18 cellular contexts compared by ENCODE assay signal in the genomic region with DNA sequence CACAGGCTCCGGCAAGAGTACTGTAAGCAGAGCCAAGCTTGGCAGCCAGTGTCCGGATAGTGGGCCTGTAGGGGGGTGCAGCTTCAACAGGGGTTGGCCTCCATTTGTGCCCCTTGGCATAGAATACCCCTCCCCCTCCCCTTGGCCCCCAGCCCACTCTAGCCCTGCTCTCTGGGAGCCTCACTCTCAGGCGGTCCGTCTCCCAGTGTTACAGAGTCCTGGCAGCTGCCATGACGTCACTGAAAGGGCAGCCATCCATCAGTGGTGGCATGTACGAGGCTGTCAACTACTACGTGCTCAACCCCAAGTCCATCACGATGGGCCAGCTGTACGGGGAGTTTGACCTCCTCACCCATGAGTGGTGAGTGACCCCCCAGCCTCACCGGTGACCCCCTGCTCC. TPM values are rescaled to one million over a fixed set of nuclear protein-coding genes. Genes with fewer than 3 reads are reported as not detected.
A peak's percentile ranks its signal among the peaks of the same experiment; 100 is the strongest.
DNase-seq lines count a peak whose midpoint lies in the region; ATAC-seq and FAIRE-seq lines count a peak whose summit lies in the region.
"Had no signal": no experiment of that assay in that cellular context is flagged by ENCODE, and none has a peak within 500 bp of the region (broad histone marks: within the 10 kb centered on the region; RNA-seq: fewer than 3 reads in every experiment).

No MANE protein-coding gene starts in this region.

- H3K4me3 Mint-ChIP-seq in effector memory CD8-positive, alpha-beta T cell, result no peak overlapping the region

- H3K23ac ChIP-seq in neuronal stem cell (ENCODE audit: low read depth, low read length, poor library complexity), result peak overlapping the region; percentile 67

- no peak overlapping the region for H3K4me2 ChIP-seq in neuronal stem cell (ENCODE audit: insufficient read depth, low read length, poor library complexity, severe bottlenecking)
- H3K4me2 ChIP-seq: A549 had no signal

- no CpG with 5 or more reads among the region's 10 CpGs for WGBS in neuronal stem cell (ENCODE audit: extremely low coverage in 2 of 2, insufficient read length in 2 of 2, insufficient replicate concordance in 1 of 2), 2 donors

- peak overlapping the region; percentile 60 for H2BK12ac ChIP-seq in neuronal stem cell (ENCODE audit: low read length)

- H3K79me1 ChIP-seq in neuronal stem cell (ENCODE audit: low read depth, low read length), result no peaks in the 10 kb centered on the region

- no peaks in the 10 kb centered on the region for H3K27me3 Mint-ChIP-seq in effector memory CD8-positive, alpha-beta T cell

- H3K4ac ChIP-seq in neuronal stem cell (ENCODE audit: low read length), result no peak overlapping the region

- H4K8ac ChIP-seq in neuronal stem cell (ENCODE audit: low read depth, low read length), result no peak overlapping the region

- H4K91ac ChIP-seq in neuronal stem cell (ENCODE audit: low read depth, low read length, poor library complexity), result no peak overlapping the region

- H2BK120ac ChIP-seq in neuronal stem cell (ENCODE audit: low read depth, low read length), result no peak overlapping the region

- FAIRE-seq in RCC 7860 (lab: Jason Lieb, UNC), result no peak
- FAIRE-seq: A549, H1 had no signal

- H3K9me3 ChIP-seq in neuronal stem cell (replicated peaks in 1 of 2; ENCODE audit: control insufficient read depth in 2 of 2, insufficient read depth in 1 of 2, low read depth in 1 of 2, low read length in 2 of 2), result no peaks in the 10 kb centered on the region
- H3K9me3 ChIP-seq in skeletal muscle tissue (ENCODE audit: control insufficient read depth in 3 of 3, low read length in 3 of 3), result no peaks in the 10 kb centered on the region
- H3K9me3 ChIP-seq: A549 had no signal

- DNase-seq in SHP77 treated with DMSO at 0.1 percent for 48 hours (lab: John Stamatoyannopoulos, UW) (peak; percentile 54), globus pallidus (ENCODE audit: low spot score) (peak; percentile 89), neuronal stem cell (ENCODE audit: low spot score) (no peak), RCC 7860 (ENCODE audit: low spot score) (no peak)
- no peak for DNase-seq in effector memory CD8-positive, alpha-beta T cell
- DNase-seq: COR-L47, DMS153, KG1, NCI-H1048, NCI-H1436 treated with DMSO at 0.1 percent for 48 hours, NCI-H2029 treated with DMSO at 0.1 percent for 48 hours, NCI-H774, PC-3 had no signal

- peak overlapping the region; percentile 52 for H2BK15ac ChIP-seq in neuronal stem cell (ENCODE audit: low read length)

- peak overlapping the region; percentile 13 for H3K18ac ChIP-seq in neuronal stem cell (ENCODE audit: low read length)

- no peak overlapping the region for H3K4me3 ChIP-seq in neuronal stem cell (ENCODE audit: low read length in 2 of 2)
- no peak overlapping the region for H3K4me3 ChIP-seq in skeletal muscle tissue (ENCODE audit: low read length in 3 of 3)
- H3K4me3 ChIP-seq: A549 had no signal

- H3K27me3 ChIP-seq in neuronal stem cell (ENCODE audit: control insufficient read depth in 3 of 3, insufficient read depth in 3 of 3, low read depth in 1 of 3, low read length in 3 of 3) (peaks cover 0 to 2% (median 0%) of the 10 kb centered on the region in 3 experiments), skeletal muscle tissue (ENCODE audit: control insufficient read depth in 3 of 3, insufficient read depth in 3 of 3, low read length in 3 of 3) (no peaks in the 10 kb centered on the region)

- peak overlapping the region; percentile 15 for H3K9ac ChIP-seq in neuronal stem cell (ENCODE audit: low read depth, low read length, poor library complexity)
- H3K9ac ChIP-seq in skeletal muscle tissue (ENCODE audit: low read depth in 1 of 3, low read length in 3 of 3), result no peak overlapping the region

- H3K9me3 Mint-ChIP-seq in effector memory CD8-positive, alpha-beta T cell, result no peaks in the 10 kb centered on the region

- H3K27ac Mint-ChIP-seq in effector memory CD8-positive, alpha-beta T cell, result no peak overlapping the region

- H3K4me1 Mint-ChIP-seq in effector memory CD8-positive, alpha-beta T cell (ENCODE audit: low read depth in 2 of 2), result peaks cover 0 to 2% of the 10 kb centered on the region in 2 donors

- no peak overlapping the region for H2AFZ ChIP-seq in neuronal stem cell (ENCODE audit: low read length)

- H2BK5ac ChIP-seq in neuronal stem cell (ENCODE audit: low read length), result no peak overlapping the region

- ATAC-seq in HG03175 (IDR thresholded peaks at IDR 0.05; ENCODE audit: unreplicated experiment) (no peak), HG03025 (IDR thresholded peaks at IDR 0.05; ENCODE audit: low FRiP score, unreplicated experiment) (no peak)
- ATAC-seq in effector memory CD8-positive, alpha-beta T cell (replicated peaks), result no peak
- ATAC-seq: A549, PC-3 had no signal

- H3K36me3 Mint-ChIP-seq in effector memory CD8-positive, alpha-beta T cell (ENCODE audit: insufficient read depth), result peaks cover 30% of the 10 kb centered on the region

- no peak overlapping the region for H3K27ac ChIP-seq in neuronal stem cell (replicated peaks; ENCODE audit: low read length)
- peak overlapping the region; percentile 52 for H3K27ac ChIP-seq in skeletal muscle tissue (ENCODE audit: low read depth, low read length)
- H3K27ac ChIP-seq: A549 had no signal

- H3K4me1 ChIP-seq in neuronal stem cell (ENCODE audit: control insufficient read depth in 2 of 2, insufficient read depth in 1 of 2, low read depth in 1 of 2, low read length in 2 of 2) (peaks cover 3 to 13% of the 10 kb centered on the region in 2 donors), skeletal muscle tissue (ENCODE audit: control insufficient read depth in 3 of 3, insufficient read depth in 3 of 3, low read length in 3 of 3) (peaks cover 0 to 14% (median 10%) of the 10 kb centered on the region in 3 donors)
- H3K4me1 ChIP-seq: A549 had no signal

- no peaks in the 10 kb centered on the region for H3K36me3 ChIP-seq in neuronal stem cell (replicated peaks in 1 of 2; ENCODE audit: control insufficient read depth in 2 of 2, insufficient read depth in 2 of 2, low read length in 2 of 2)
- H3K36me3 ChIP-seq in skeletal muscle tissue (ENCODE audit: control insufficient read depth in 3 of 3, insufficient read depth in 3 of 3, low read length in 3 of 3), result peaks cover 14 to 29% (median 20%) of the 10 kb centered on the region in 3 donors

- no peak overlapping the region for H3K14ac ChIP-seq in neuronal stem cell (ENCODE audit: low read length)

- H2AK5ac ChIP-seq in neuronal stem cell (ENCODE audit: low read depth, low read length), result peak overlapping the region; percentile 81

RNA-seq across cellular contexts. Expression of a gene that starts 43.3 kb away (rescaled TPM):
- polyA plus RNA-seq in neuronal stem cell (2013, experiment 1 of 2), result 52.3 TPM
- 51.8 TPM for polyA plus RNA-seq in neuronal stem cell (2013, experiment 2 of 2)
- 60.0 TPM for total RNA-seq in skeletal muscle tissue

RNA-seq across cellular contexts. Expression of a gene that starts 43.9 kb away (rescaled TPM):
- polyA plus RNA-seq in neuronal stem cell (2013, experiment 1 of 2), result 23.3 TPM
- 25.3 TPM for polyA plus RNA-seq in neuronal stem cell (2013, experiment 2 of 2)
- 5.2 TPM for total RNA-seq in skeletal muscle tissue

RNA-seq across cellular contexts. Expression of a gene that starts 50.4 kb away (rescaled TPM):
- 1.3 TPM for polyA plus RNA-seq in neuronal stem cell (2013, experiment 1 of 2)
- 1.3 TPM for polyA plus RNA-seq in neuronal stem cell (2013, experiment 2 of 2)
- total RNA-seq in skeletal muscle tissue, result 2.1 TPM

Comparison
In these comparisons a context has a peak if more than half of its experiments do, and no peak if none do; other contexts are left out.
1. DNase-seq: peak in SHP77 treated with DMSO at 0.1 percent for 48 hours (single experiment) and globus pallidus (single experiment); none in neuronal stem cell (single experiment), effector memory CD8-positive, alpha-beta T cell (0 of 3) and RCC 7860 (single experiment).